ENCODE assay signal across 8 cellular contexts in the genomic region with DNA sequence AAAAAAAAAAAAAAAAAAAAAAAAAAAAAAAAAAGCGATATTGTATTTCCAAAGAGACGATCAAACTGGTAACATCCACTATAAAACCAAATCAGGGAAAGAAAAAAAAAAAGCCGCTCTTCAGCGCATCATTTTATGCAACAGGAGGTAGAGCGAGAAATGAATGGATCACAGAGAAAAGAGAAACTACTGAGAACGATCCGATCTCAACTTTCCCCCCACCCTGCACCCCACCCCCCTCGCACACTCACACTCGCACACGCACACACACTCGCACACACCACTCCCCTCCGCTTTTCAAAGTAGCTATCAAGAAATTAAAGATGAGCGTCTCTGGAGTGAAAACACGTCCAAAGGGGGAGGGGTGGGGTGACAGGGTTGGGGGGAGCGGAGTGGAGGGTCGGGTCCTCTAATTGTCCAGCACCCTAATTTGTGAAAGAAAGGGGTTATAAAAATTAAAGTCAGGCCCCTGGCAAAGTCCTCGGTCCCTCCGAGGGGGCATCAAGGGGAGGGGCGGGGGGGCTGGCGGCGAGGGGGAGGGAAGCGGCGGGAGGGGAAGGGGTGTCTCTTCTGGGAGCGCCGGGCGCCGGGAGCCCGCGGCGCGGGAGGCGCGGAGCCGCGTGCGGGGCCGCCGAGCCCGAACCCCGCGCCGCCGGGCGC. TPM values are rescaled to one million over a fixed set of nuclear protein-coding genes. Genes with fewer than 3 reads are reported as not detected.
A peak's percentile ranks its signal among the peaks of the same experiment; 100 is the strongest.
DNase-seq lines count a peak whose midpoint lies in the region; ATAC-seq and FAIRE-seq lines count a peak whose summit lies in the region.

No MANE protein-coding gene starts in this region.

- POLR2A ChIA-PET in activated CD8-positive, alpha-beta T cell treated with anti-CD3 and anti-CD28 coated beads, Interleukin-2, amount 10 ng/mL, durations not matched to agents 7 days and 5 days (lab: Charles Lee) = no interaction called here

- in situ Hi-C loops in G401 (cut with HindIII; ENCODE audit: low sequenced_read_pairs) = no loop called here

- no peak for ATAC-seq in activated CD8-positive, alpha-beta T cell treated with anti-CD3 and anti-CD28 coated beads, Interleukin-2, amount 10 ng/mL, durations not matched to agents 7 days and 5 days
- no peak for ATAC-seq in HG03175 (IDR thresholded peaks at IDR 0.05; ENCODE audit: unreplicated experiment)

- H3K36me3 Mint-ChIP-seq in activated CD8-positive, alpha-beta T cell treated with anti-CD3 and anti-CD28 coated beads, Interleukin-2, amount 10 ng/mL, durations not matched to agents 7 days and 5 days (ENCODE audit: low read depth) = peaks cover 4% of the 10 kb centered on the region

- H3K4me3 Mint-ChIP-seq in activated CD8-positive, alpha-beta T cell treated with anti-CD3 and anti-CD28 coated beads, Interleukin-2, amount 10 ng/mL, durations not matched to agents 7 days and 5 days = peak overlapping the region; percentile 76

- DNase-seq in G401 (ENCODE audit: low spot score) = peak; percentile 52
- DNase-seq in NCI-H1092 treated with DMSO at 0.1 percent for 48 hours (lab: John Stamatoyannopoulos, UW) = peak; percentile 47
- DNase-seq in activated CD8-positive, alpha-beta T cell treated with anti-CD3 and anti-CD28 coated beads, Interleukin-2, amount 10 ng/mL, durations not matched to agents 7 days and 5 days = no peak
- DNase-seq in frontal cortex (ENCODE audit: low spot score in 2 of 2) = peak; percentile 27 to 33
- peak; percentile 41 for DNase-seq in occipital lobe (lab: John Stamatoyannopoulos, UW)
- DNase-seq in activated naive CD4-positive, alpha-beta T cell treated with Interleukin-2 at 50 U/mL for 16 hours = no peak
- no peak for DNase-seq in T1000 (lab: John Stamatoyannopoulos, UW)

- peak overlapping the region; percentile 52 for H3K27ac Mint-ChIP-seq in activated CD8-positive, alpha-beta T cell treated with anti-CD3 and anti-CD28 coated beads, Interleukin-2, amount 10 ng/mL, durations not matched to agents 7 days and 5 days

- FAIRE-seq in frontal cortex (lab: Jason Lieb, UNC) = no peak

- peaks cover 37% of the 10 kb centered on the region for H3K27me3 Mint-ChIP-seq in activated CD8-positive, alpha-beta T cell treated with anti-CD3 and anti-CD28 coated beads, Interleukin-2, amount 10 ng/mL, durations not matched to agents 7 days and 5 days (ENCODE audit: low read depth)

- no peaks in the 10 kb centered on the region for H3K9me3 Mint-ChIP-seq in activated CD8-positive, alpha-beta T cell treated with anti-CD3 and anti-CD28 coated beads, Interleukin-2, amount 10 ng/mL, durations not matched to agents 7 days and 5 days (ENCODE audit: insufficient read depth)

- H3K4me1 Mint-ChIP-seq in activated CD8-positive, alpha-beta T cell treated with anti-CD3 and anti-CD28 coated beads, Interleukin-2, amount 10 ng/mL, durations not matched to agents 7 days and 5 days (ENCODE audit: low read depth) = peaks cover 25% of the 10 kb centered on the region

- CTCF ChIA-PET in activated CD8-positive, alpha-beta T cell treated with anti-CD3 and anti-CD28 coated beads, Interleukin-2, amount 10 ng/mL, durations not matched to agents 7 days and 5 days (lab: Charles Lee) = no interaction called here

RNA-seq across cellular contexts. Expression of gene TCF4, which starts 0.5 kb away (rescaled TPM):
- 1.8 and 6.8 TPM in 2 replicates for total RNA-seq in G401 (2014; rRNA removed; shearing (Covaris generic))
- total RNA-seq in activated CD8-positive, alpha-beta T cell treated with anti-CD3 and anti-CD28 coated beads, Interleukin-2, amount 10 ng/mL, durations not matched to agents 7 days and 5 days = under 1 TPM; 0.21 to 0.26 TPM
- total RNA-seq in frontal cortex = 616 TPM
- 1,429 TPM for total RNA-seq in occipital lobe

Comparison
In these comparisons a context has a peak if more than half of its experiments do, and no peak if none do; other contexts are left out.
1. DNase-seq: peak in G401 (single experiment), NCI-H1092 treated with DMSO at 0.1 percent for 48 hours (single experiment), frontal cortex (2 of 2) and occipital lobe (single experiment); none in activated CD8-positive, alpha-beta T cell treated with anti-CD3 and anti-CD28 coated beads, Interleukin-2, amount 10 ng/mL, durations not matched to agents 7 days and 5 days (single experiment), activated naive CD4-positive, alpha-beta T cell treated with Interleukin-2 at 50 U/mL for 16 hours (single experiment) and T1000 (single experiment).
2. RNA of gene TCF4, which starts 0.5 kb away (total RNA-seq): 1,429 TPM in occipital lobe (single experiment) and 616 TPM in frontal cortex (single experiment); 1.8 to 6.8 TPM in G401 and 0.21 to 0.26 TPM in activated CD8-positive, alpha-beta T cell treated with anti-CD3 and anti-CD28 coated beads, Interleukin-2, amount 10 ng/mL, durations not matched to agents 7 days and 5 days; every median in the first group is over 10 times any median in the second.